8 cellular contexts compared by ENCODE assay signal in the genomic region with DNA sequence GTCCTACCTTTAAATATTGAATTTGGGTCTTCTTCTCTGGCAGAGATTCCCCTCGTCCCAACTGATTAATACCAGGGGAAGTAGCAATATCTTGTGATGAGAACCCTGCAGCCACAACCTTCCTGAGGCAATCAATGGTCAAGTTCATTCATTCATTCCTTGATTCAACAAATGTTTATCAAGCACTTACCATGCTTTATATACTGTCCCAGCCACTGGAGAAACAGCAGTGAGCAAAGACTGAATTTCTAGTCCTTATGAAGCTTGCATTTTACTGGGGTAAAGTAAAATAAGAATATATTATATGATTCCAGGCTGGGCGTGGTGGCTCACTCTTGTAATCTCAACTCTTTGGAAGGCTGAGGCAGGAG. TPM values are rescaled to one million over a fixed set of nuclear protein-coding genes. Genes with fewer than 3 reads are reported as not detected.
DNase-seq lines count a peak whose midpoint lies in the region; ATAC-seq and TF ChIP-seq lines count a peak whose summit lies in the region.

No MANE protein-coding gene starts in this region.

- no peaks in the 10 kb centered on the region for H3K27me3 Mint-ChIP-seq in MCF 10A (ENCODE audit: insufficient read depth, unreplicated experiment)

- ATAC-seq in heart left ventricle, result no peak
- ATAC-seq in Right ventricle myocardium superior (ENCODE audit: poor library complexity), result no peak
- no peak for ATAC-seq in upper lobe of right lung
- ATAC-seq in HG02571 (IDR thresholded peaks at IDR 0.05; ENCODE audit: unreplicated experiment), result no peak
- ATAC-seq in HG03469 (IDR thresholded peaks at IDR 0.05; ENCODE audit: unreplicated experiment), result no peak

- H3K9me3 Mint-ChIP-seq in MCF 10A (ENCODE audit: unreplicated experiment), result no peaks in the 10 kb centered on the region

- peaks cover 16% of the 10 kb centered on the region for H3K4me1 Mint-ChIP-seq in MCF 10A (ENCODE audit: insufficient read depth, unreplicated experiment)

- POLR2A ChIA-PET in MCF 10A (lab: Yijun Ruan, JAX), result interaction anchor here (1.2 kb wide), 1 partner anchor 472 kb away, joined by 4 read pairs; a partner anchor contains a TSS

- intact Hi-C loops in heart left ventricle (cut with DNase I), result loop anchor here in 4 of 10 donors (5.0 kb wide), 3 partner anchors 34 to 51 kb away; a partner anchor contains a TSS
- intact Hi-C loops in Right ventricle myocardium superior (cut with DNase I), result loop anchor here (5.0 kb wide), 1 partner anchor 44 kb away; no protein-coding TSS in a partner anchor
- intact Hi-C loops in MCF 10A (cut with micrococcal nuclease), result no loop called here
- intact Hi-C loops in upper lobe of right lung (cut with DNase I), result no loop called here

- no peak overlapping the region for H2BK120ac ChIP-seq in mesendoderm (ENCODE audit: low read depth, low read length)

- H3K4me1 ChIP-seq in heart left ventricle (peaks cover 0 to 71% (median 30%) of the 10 kb centered on the region in 12 donors), mesendoderm (ENCODE audit: control insufficient read depth, low read depth, low read length) (peaks cover 9% of the 10 kb centered on the region), upper lobe of right lung (peaks cover 36% of the 10 kb centered on the region)

- no peak overlapping the region for H3K4ac ChIP-seq in mesendoderm (ENCODE audit: low read depth, low read length)

- no peaks in the 10 kb centered on the region for H3K27me3 ChIP-seq in heart left ventricle
- H3K27me3 ChIP-seq in mesendoderm (ENCODE audit: insufficient read depth, low read length, poor library complexity), result no peaks in the 10 kb centered on the region
- no peaks in the 10 kb centered on the region for H3K27me3 ChIP-seq in upper lobe of right lung

- no peak overlapping the region for H3K4me2 ChIP-seq in mesendoderm (ENCODE audit: low read length)

- no peak overlapping the region for H4K8ac ChIP-seq in mesendoderm (ENCODE audit: low read depth, low read length)

- 48 to 50% (median 49%) methylated on average over 2 of the region's 2 CpGs for WGBS in heart left ventricle, 4 donors
- WGBS in mesendoderm (ENCODE audit: extremely low coverage, insufficient coverage, low lambda C conversion rate), result no CpG with 5 or more reads among the region's 2 CpGs

- BruUV-seq in MCF 10A (replicated peaks; lab: Mats Ljungman, UMichigan), result no TSS peak

- peak overlapping the region; percentile 87 for H3K4me3 Mint-ChIP-seq in MCF 10A (ENCODE audit: unreplicated experiment)

- H3K9me3 ChIP-seq in heart left ventricle, result no peaks in the 10 kb centered on the region
- no peaks in the 10 kb centered on the region for H3K9me3 ChIP-seq in upper lobe of right lung

- peak overlapping the region; percentile 82 for H3K27ac Mint-ChIP-seq in MCF 10A (ENCODE audit: low read depth, unreplicated experiment)

- H3K23ac ChIP-seq in mesendoderm (ENCODE audit: low read length), result no peak overlapping the region

- peak overlapping the region in 10 of 12 donors; percentile 85 to 99 (median 92) for H3K27ac ChIP-seq in heart left ventricle
- H3K27ac ChIP-seq in mesendoderm (ENCODE audit: low read depth, low read length), result no peak overlapping the region
- peak overlapping the region; percentile 82 for H3K27ac ChIP-seq in upper lobe of right lung

- peaks cover 10% of the 10 kb centered on the region for H3K79me1 ChIP-seq in mesendoderm (ENCODE audit: low read length)

- H4K5ac ChIP-seq in mesendoderm (ENCODE audit: low read length), result peak overlapping the region; percentile 60

- H3K18ac ChIP-seq in mesendoderm (ENCODE audit: low read length), result no peak overlapping the region

- H3K36me3 ChIP-seq in heart left ventricle (peaks cover 0 to 10% (median 3%) of the 10 kb centered on the region in 9 donors), mesendoderm (ENCODE audit: control insufficient read depth, insufficient read depth, low read length) (no peaks in the 10 kb centered on the region), upper lobe of right lung (peaks cover 2% of the 10 kb centered on the region)

- DNase-seq in heart left ventricle (no peak), Right ventricle myocardium superior (no peak), MCF 10A (ENCODE audit: unreplicated experiment) (no peak), mesendoderm (no peak), upper lobe of right lung (no peak), NCI-H82 (lab: John Stamatoyannopoulos, UW) (no peak)

- H3K4me3 ChIP-seq in heart left ventricle (peak overlapping the region; percentile 82 to 100 (median 92)), mesendoderm (ENCODE audit: low read length) (no peak overlapping the region), upper lobe of right lung (peak overlapping the region; percentile 83)

- H3K36me3 Mint-ChIP-seq in MCF 10A (ENCODE audit: insufficient read depth, unreplicated experiment), result no peaks in the 10 kb centered on the region

- CTCF ChIA-PET in MCF 10A (lab: Yijun Ruan, JAX), result no interaction called here

- no peak overlapping the region for H3K9ac ChIP-seq in mesendoderm (ENCODE audit: low read length)

- H3K79me2 ChIP-seq in mesendoderm (ENCODE audit: control insufficient read depth, insufficient read depth, low read length), result peaks cover 10% of the 10 kb centered on the region

- no peak overlapping the region for H2BK15ac ChIP-seq in mesendoderm (replicated peaks; ENCODE audit: low read depth)

- no peak overlapping the region for H3K56ac ChIP-seq in mesendoderm (ENCODE audit: low read length)

- H2BK5ac ChIP-seq in mesendoderm (ENCODE audit: low read length), result no peak overlapping the region

- no peak for TF ChIP-seq POLR2A in heart left ventricle (IDR thresholded peaks at IDR 0.05)

- TF ChIP-seq CTCF in heart left ventricle (IDR thresholded peaks at IDR 0.05), result no peak
- TF ChIP-seq CTCF in MCF 10A (IDR thresholded peaks at IDR 0.05; ENCODE audit: unreplicated experiment), result no peak
- no peak for TF ChIP-seq CTCF in upper lobe of right lung (IDR thresholded peaks at IDR 0.05)

- H2AK5ac ChIP-seq in mesendoderm (ENCODE audit: low read length), result no peak overlapping the region

RNA-seq across cellular contexts. Expression of a gene that starts 0.3 kb away (rescaled TPM):
- 10 to 100 TPM; 28.5 to 56.7 (median 41.7) TPM for total RNA-seq in heart left ventricle
- 10 to 100 TPM; 17.4 to 33.9 TPM for polyA plus RNA-seq in heart left ventricle
- total RNA-seq in Right ventricle myocardium superior, result 41.5 TPM
- total RNA-seq in MCF 10A (2022), result 30.0 and 30.9 TPM in 2 replicates
- 11.5 TPM for polyA plus RNA-seq in mesendoderm (2013, experiment 1 of 2)
- polyA plus RNA-seq in mesendoderm (2013, experiment 2 of 2), result 11.8 TPM
- total RNA-seq in upper lobe of right lung, result 52.1 TPM

RNA-seq across cellular contexts. Expression of a gene that starts 2.8 kb away (rescaled TPM):
- total RNA-seq in heart left ventricle (10 to 100 TPM; 16.0 to 80.6 (median 24.4) TPM), Right ventricle myocardium superior (24.7 TPM), MCF 10A (2022) (26.1 and 32.5 TPM in 2 replicates), upper lobe of right lung (54.0 TPM)
- polyA plus RNA-seq in heart left ventricle, result 10 to 100 TPM in 1 of 2 donors, 1 to 10 TPM in 1; 8.4 to 47.4 TPM
- polyA plus RNA-seq in mesendoderm (2013, experiment 1 of 2), result 13.3 TPM
- 13.3 TPM for polyA plus RNA-seq in mesendoderm (2013, experiment 2 of 2)

RNA-seq across cellular contexts. Expression of a gene that starts 51.9 kb away (rescaled TPM):
- total RNA-seq in heart left ventricle, result 10 to 100 TPM in 1 of 9 donors, 1 to 10 TPM in 8; 3.5 to 13.3 (median 4.7) TPM
- 1 to 10 TPM; 4.1 to 7.5 TPM for polyA plus RNA-seq in heart left ventricle
- total RNA-seq in Right ventricle myocardium superior, result 6.7 TPM
- total RNA-seq in MCF 10A (2022), result 7.3 and 13.4 TPM in 2 replicates
- polyA plus RNA-seq in mesendoderm (2013, experiment 1 of 2), result 5.0 TPM
- 5.4 TPM for polyA plus RNA-seq in mesendoderm (2013, experiment 2 of 2)
- total RNA-seq in upper lobe of right lung, result 25.0 TPM
